ENCODE assay signal across 10 cellular contexts in the genomic region with DNA sequence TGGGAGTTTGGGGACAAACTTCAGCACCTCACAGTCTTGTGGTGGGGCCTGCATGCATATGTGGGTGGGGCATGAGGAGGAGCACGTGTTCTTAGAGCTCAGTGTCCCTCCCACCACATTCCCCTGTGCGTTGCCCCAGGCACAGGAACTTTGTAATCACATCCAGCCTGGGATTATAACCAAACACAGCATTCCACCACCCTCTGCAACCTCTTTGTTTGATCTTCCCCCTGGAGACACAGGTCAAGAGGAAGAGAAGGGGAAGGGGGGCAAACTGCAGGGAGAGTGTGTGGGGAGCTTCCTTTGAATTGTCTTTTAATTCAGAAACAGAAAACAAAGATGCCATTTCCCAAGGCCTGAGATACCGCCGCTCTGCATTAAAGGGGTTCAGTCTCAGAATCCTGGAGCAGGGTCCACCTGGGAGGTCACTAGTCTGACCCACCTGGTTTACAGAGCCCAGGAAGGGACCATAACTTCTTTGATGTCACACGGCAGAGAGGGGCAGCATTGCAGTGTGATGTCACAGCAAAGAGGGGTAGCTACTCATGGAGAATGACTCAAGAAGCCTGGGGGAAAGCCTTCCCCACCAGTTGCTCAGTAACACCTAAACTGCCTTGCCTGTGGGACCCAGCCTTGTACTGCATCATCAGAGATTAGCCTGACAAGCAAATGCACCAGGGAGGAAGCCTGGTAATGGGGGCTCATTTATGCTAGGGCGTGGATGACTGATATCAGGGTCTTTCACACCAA.
DNase-seq lines count a peak whose midpoint lies in the region; ATAC-seq and TF ChIP-seq lines count a peak whose summit lies in the region.
"Had no signal": no experiment of that assay in that cellular context is flagged by ENCODE, and none has a peak within 500 bp of the region (broad histone marks: within the 10 kb centered on the region; RNA-seq: fewer than 3 reads in every experiment).

No MANE protein-coding gene starts in this region.

- intact Hi-C loops in Right ventricle myocardium inferior (cut with DNase I): loop anchor here (2.0 kb wide), 2 partner anchors 17 to 31 kb away; no protein-coding TSS in a partner anchor
- intact Hi-C loops in cardiac septum (cut with DNase I): no loop called here
- intact Hi-C loops in vagina (cut with DNase I): no loop called here

- no peak for TF ChIP-seq POLR2A in vagina (IDR thresholded peaks at IDR 0.05)

- H3K9me3 ChIP-seq in vagina: no peaks in the 10 kb centered on the region

- H3K36me3 ChIP-seq in vagina: no peaks in the 10 kb centered on the region

- DNase-seq in Right ventricle myocardium inferior (ENCODE audit: missing footprints) (no peak), cardiac septum (ENCODE audit: low spot score) (no peak), astrocyte of the spinal cord (ENCODE audit: low read depth, low spot score) (peak; percentile 30), iris pigment epithelial cell (ENCODE audit: low read depth) (peak; percentile 48), vagina (ENCODE audit: extremely low spot score in 2 of 2) (no peak), HUDEP-2 (lab: John Stamatoyannopoulos, UW; ENCODE audit: unreplicated experiment in 76 of 76) (no peak), GM03348 (ENCODE audit: low spot score) (no peak)
- no peak for DNase-seq in activated CD4-positive, alpha-beta T cell treated with anti-CD3 and anti-CD28 coated beads, Interleukin-2, amount 50 U/mL, for 4 hours
- DNase-seq: activated T-cell treated with anti-CD3 and anti-CD28 coated beads, Interleukin-2, amount 50 U/mL, for 48 hours had no signal

- in situ Hi-C loops in astrocyte of the spinal cord (cut with HindIII; ENCODE audit: low sequenced_read_pairs): no loop called here

- H3K27me3 ChIP-seq in vagina: no peaks in the 10 kb centered on the region

- H3K4me1 ChIP-seq in vagina: peaks cover 31% of the 10 kb centered on the region

- no peak for TF ChIP-seq CTCF in astrocyte of the spinal cord (IDR thresholded peaks at IDR 0.05; ENCODE audit: low read depth, low read length)
- TF ChIP-seq CTCF in vagina (IDR thresholded peaks at IDR 0.05): no peak

- ATAC-seq in Right ventricle myocardium inferior: peak; percentile 32
- ATAC-seq: natural killer cell treated with Interleukin-12 subunit alpha and Interleukin-12 subunit beta and Interleukin-15 and Interleukin-18, amount 100 ng/mL, for 72 hours had no signal

- H3K27ac ChIP-seq in vagina: peak overlapping the region; percentile 43

- H3K4me3 ChIP-seq in astrocyte of the spinal cord (ENCODE audit: low read depth, low read length) (no peak overlapping the region), vagina (no peak overlapping the region)

Comparison
In these comparisons a context has a peak if more than half of its experiments do, and no peak if none do; other contexts are left out.
1. DNase-seq: peak in astrocyte of the spinal cord (single experiment) and iris pigment epithelial cell (single experiment); none in Right ventricle myocardium inferior (single experiment), cardiac septum (single experiment), vagina (0 of 2), HUDEP-2 (0 of 76), activated CD4-positive, alpha-beta T cell treated with anti-CD3 and anti-CD28 coated beads, Interleukin-2, amount 50 U/mL, for 4 hours (0 of 2) and GM03348 (single experiment).